In genomic region chrX:111164728-111165127, GRCh38 we compare ENCODE assay signal across 1 cellular context.
TF ChIP-seq lines count a peak whose summit lies in the region.

No MANE protein-coding gene starts in this region.

TF ChIP-seq in GM23338, 12 proteins besides CTCF, POLR2A, EP300 and RAD21 (continued from another document):
- TF ChIP-seq ZNF462 (CRISPR knock-in tag; IDR thresholded peaks at IDR 0.05) = no peak
- no peak for TF ChIP-seq JUNB (IDR thresholded peaks at IDR 0.05; ENCODE audit: unreplicated experiment)
TF ChIP-seq in GM23338: peak in this region for 0.
